ENCODE assay signal across 1 cellular context in the genomic region with DNA sequence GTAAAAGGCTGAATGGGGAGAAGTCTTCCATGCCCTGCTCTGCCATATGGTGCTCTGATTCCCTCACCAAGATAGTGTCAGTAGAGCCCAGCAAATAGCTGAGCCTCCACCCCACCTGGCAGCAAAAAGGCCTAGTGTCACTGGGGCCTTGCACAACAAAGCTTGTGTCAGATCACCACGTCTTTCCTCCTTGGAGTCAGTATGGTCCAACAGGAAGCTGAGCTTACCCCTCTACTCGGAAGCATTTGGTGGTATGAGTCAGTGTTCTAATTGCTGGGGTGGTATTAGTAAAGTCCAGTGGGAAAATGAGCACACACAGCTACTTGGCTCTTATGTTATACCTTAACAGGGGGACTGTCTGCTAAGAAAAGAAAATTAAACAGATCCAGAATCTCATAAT.
TF ChIP-seq lines count a peak whose summit lies in the region.

No MANE protein-coding gene starts in this region.

TF ChIP-seq in IMR-90, 13 proteins besides CTCF, POLR2A, EP300 and RAD21 (continued from another document):
- no peak for TF ChIP-seq ELK1 (IDR thresholded peaks at IDR 0.05; ENCODE audit: borderline replicate concordance, low read depth, low read length)
- no peak for TF ChIP-seq MXI1 (IDR thresholded peaks at IDR 0.05; ENCODE audit: borderline replicate concordance, low read depth, low read length)
- no peak for TF ChIP-seq RCOR1 (IDR thresholded peaks at IDR 0.05; ENCODE audit: insufficient replicate concordance, low read length)
- TF ChIP-seq RFX5 (IDR thresholded peaks at IDR 0.05; ENCODE audit: low read depth, low read length): no peak
- no peak for TF ChIP-seq BHLHE40 (IDR thresholded peaks at IDR 0.05; ENCODE audit: low read depth, low read length)
- TF ChIP-seq, protein P1, sequence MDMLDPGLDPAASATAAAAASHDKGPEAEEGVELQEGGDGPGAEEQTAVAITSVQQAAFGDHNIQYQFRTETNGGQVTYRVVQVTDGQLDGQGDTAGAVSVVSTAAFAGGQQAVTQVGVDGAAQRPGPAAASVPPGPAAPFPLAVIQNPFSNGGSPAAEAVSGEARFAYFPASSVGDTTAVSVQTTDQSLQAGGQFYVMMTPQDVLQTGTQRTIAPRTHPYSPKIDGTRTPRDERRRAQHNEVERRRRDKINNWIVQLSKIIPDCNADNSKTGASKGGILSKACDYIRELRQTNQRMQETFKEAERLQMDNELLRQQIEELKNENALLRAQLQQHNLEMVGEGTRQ (IDR thresholded peaks at IDR 0.05; ENCODE audit: low read depth, low read length): no peak
- TF ChIP-seq SMC3 (IDR thresholded peaks at IDR 0.05; ENCODE audit: low read depth, low read length): no peak
TF ChIP-seq in IMR-90: peak in this region for 0.
